ENCODE assay signal across 8 cellular contexts in the genomic region with DNA sequence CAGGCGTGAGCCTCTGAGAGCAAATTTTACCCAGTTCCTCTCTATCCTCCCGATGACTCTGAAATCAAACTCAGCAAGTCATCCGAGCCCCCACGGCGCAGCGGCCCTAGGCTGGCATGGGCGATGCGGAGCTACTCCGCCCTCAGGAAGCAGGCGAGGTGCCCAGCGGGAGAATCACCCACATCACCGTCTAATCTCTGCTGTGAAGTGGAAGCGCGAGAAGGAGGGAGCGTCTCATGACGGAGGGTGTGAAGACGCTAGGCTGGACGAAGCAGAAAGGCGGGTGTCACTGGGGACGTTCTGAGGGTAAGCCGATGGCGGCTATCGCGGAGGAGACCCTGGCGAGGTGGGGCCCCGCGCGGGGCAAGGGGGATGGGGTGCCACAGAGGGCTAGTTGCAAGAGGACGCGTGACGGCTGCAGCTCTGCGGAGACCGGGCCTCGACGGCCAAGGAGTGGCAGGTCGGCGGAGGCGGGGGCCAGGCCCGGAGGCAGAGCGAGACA. TPM values are rescaled to one million over a fixed set of nuclear protein-coding genes. Genes with fewer than 3 reads are reported as not detected.
DNase-seq lines count a peak whose midpoint lies in the region; FAIRE-seq and TF ChIP-seq lines count a peak whose summit lies in the region.

No MANE protein-coding gene starts in this region.

- H3K4me3 ChIP-seq in adipocyte (ENCODE audit: low read length) (peak overlapping the region; percentile 89), right atrium auricular region (peak overlapping the region; percentile 55 to 68), retinal pigment epithelial cell (ENCODE audit: low read length) (peak overlapping the region; percentile 50)

- H3K27ac ChIP-seq in right atrium auricular region, result peak overlapping the region; percentile 66 to 76

- peaks cover 14% of the 10 kb centered on the region for H3K27me3 ChIP-seq in adipocyte (replicated peaks; ENCODE audit: control insufficient read depth, insufficient read depth, low read length)
- H3K27me3 ChIP-seq in right atrium auricular region, result no peaks in the 10 kb centered on the region

- no peak for FAIRE-seq in D721Med (lab: Jason Lieb, UNC)

- TF ChIP-seq CTCF in right atrium auricular region (IDR thresholded peaks at IDR 0.05) (no peak), retinal pigment epithelial cell (conservative IDR thresholded peaks at IDR 0.05; ENCODE audit: low read depth, low read length) (no peak), D721Med (IDR thresholded peaks at IDR 0.05; ENCODE audit: insufficient read depth, missing control alignments) (no peak)

- H3K9me3 ChIP-seq in adipocyte (ENCODE audit: control insufficient read depth, low read length) (no peaks in the 10 kb centered on the region), right atrium auricular region (no peaks in the 10 kb centered on the region)

- DNase-seq in NCI-H1092 treated with DMSO at 0.1 percent for 48 hours (lab: John Stamatoyannopoulos, UW) (peak; percentile 30), NCI-H1092 (lab: John Stamatoyannopoulos, UW) (no peak), HEK293T (ENCODE audit: extremely low spot score) (peak; percentile 29), NCI-H69 (lab: John Stamatoyannopoulos, UW) (peak; percentile 76), adipocyte (ENCODE audit: low read depth) (peak; percentile 70), right atrium auricular region (ENCODE audit: low spot score) (no peak), retinal pigment epithelial cell (ENCODE audit: low read depth) (no peak), D721Med (ENCODE audit: insufficient read length, low spot score) (no peak)

- peak overlapping the region; percentile 58 for H3K9ac ChIP-seq in adipocyte (ENCODE audit: low read length)

- H3K36me3 ChIP-seq in adipocyte (ENCODE audit: control insufficient read depth, insufficient read depth, low read length, severe bottlenecking) (no peaks in the 10 kb centered on the region), right atrium auricular region (no peaks in the 10 kb centered on the region)

- POLR2A ChIA-PET in HEK293T (lab: Yijun Ruan, JAX), result interaction anchor here (1.3 to 3.1 kb wide), 7 partner anchors 8 to 110 kb away, joined by 3 to 18 read pairs (median 7); no protein-coding TSS in a partner anchor

- CTCF ChIA-PET in HEK293T (lab: Yijun Ruan, JAX), result interaction anchor here (0.6 to 4.5 kb wide), 12 partner anchors 9 to 107 kb away, joined by 3 to 35 read pairs (median 3); partner anchors contain the start of gene LSMEM2

- H3K4me1 ChIP-seq in adipocyte (ENCODE audit: control insufficient read depth, insufficient read depth, low read length) (peaks cover 10% of the 10 kb centered on the region), right atrium auricular region (peaks cover 0 to 24% of the 10 kb centered on the region in 2 donors)

TF ChIP-seq in HEK293T, 16 proteins besides CTCF, POLR2A, EP300 and RAD21:
- TF ChIP-seq FOXK2 (IDR thresholded peaks at IDR 0.05) (no peak), L3MBTL2 (conservative IDR thresholded peaks at IDR 0.05) (peak; percentile 92), BHLHE40 (IDR thresholded peaks at IDR 0.05; ENCODE audit: borderline replicate concordance) (no peak)

RNA-seq across cellular contexts. Expression of gene GNAI2, which starts 9.1 kb away (rescaled TPM):
- total RNA-seq in right atrium auricular region, result 100 to 1,000 TPM in 1 of 2 donors, 10 to 100 TPM in 1; 72.1 to 127 TPM

RNA-seq across cellular contexts. Expression of gene SLC38A3, which starts 21.9 kb away (rescaled TPM):
- total RNA-seq in right atrium auricular region, result 1 to 10 TPM; 2.4 to 7.9 TPM

RNA-seq across cellular contexts. Expression of gene GNAT1, which starts 35.5 kb away (rescaled TPM):
- total RNA-seq in right atrium auricular region, result not detected

RNA-seq across cellular contexts. Expression of gene SEMA3B, which starts 42.0 kb away (rescaled TPM):
- 10 to 100 TPM; 15.4 to 20.0 TPM for total RNA-seq in right atrium auricular region

RNA-seq across cellular contexts. Expression of gene LSMEM2, which starts 51.9 kb away (rescaled TPM):
- 10 to 100 TPM in 1 of 2 donors, 1 to 10 TPM in 1; 9.0 to 10.6 TPM for total RNA-seq in right atrium auricular region

Comparison
In these comparisons a context has a peak if more than half of its experiments do, and no peak if none do; other contexts are left out.
1. DNase-seq: peak in NCI-H1092 treated with DMSO at 0.1 percent for 48 hours (single experiment), HEK293T (single experiment), NCI-H69 (single experiment) and adipocyte (single experiment); none in NCI-H1092 (single experiment), right atrium auricular region (single experiment), retinal pigment epithelial cell (single experiment) and D721Med (single experiment).
2. Peak in every context shown above with its lines, with median percentiles within 50 percentile points of each other: H3K4me3 ChIP-seq.